Comparison of ENCODE assay signal across 32 cellular contexts in genomic region chr20:56212071-56212470, GRCh38. TPM values are rescaled to one million over a fixed set of nuclear protein-coding genes. Genes with fewer than 3 reads are reported as not detected.
"Had no signal": no experiment of that assay in that cellular context is flagged by ENCODE, and none has a peak within 500 bp of the region (broad histone marks: within the 10 kb centered on the region; RNA-seq: fewer than 3 reads in every experiment).

No MANE protein-coding gene starts in this region.

- H3K4me1 ChIP-seq: colonic mucosa, gastroesophageal sphincter, prostate gland, spleen had no signal

- H3K36me3 ChIP-seq: colonic mucosa, gastroesophageal sphincter, neutrophil, ovary, prostate gland, spleen, thoracic aorta had no signal

- H3K4me3 ChIP-seq: colonic mucosa, dorsolateral prefrontal cortex, gastroesophageal sphincter, ovary, prostate gland, spleen, thoracic aorta had no signal

- H3K27me3 Mint-ChIP-seq: memory B cell, type B pancreatic cell had no signal

- FAIRE-seq: bronchial epithelial cell, endothelial cell of umbilical vein, TTC549 had no signal

- H3K27ac Mint-ChIP-seq: activated B cell treated with CpG ODN at 0.5 μM for 24 hours; activated CD4-positive, alpha-beta T cell treated with anti-CD3 and anti-CD28 coated beads for 36 hours; activated naive CD8-positive, alpha-beta T cell treated with anti-CD3 and anti-CD28 coated beads for 36 hours; effector memory CD8-positive, alpha-beta T cell; memory B cell; nephron; type B pancreatic cell had no signal

- ATAC-seq: activated CD4-positive, alpha-beta T cell treated with anti-CD3 and anti-CD28 coated beads for 36 hours; effector memory CD8-positive, alpha-beta T cell; esophagus mucosa; gastroesophageal sphincter; left colon had no signal

- H3K27ac ChIP-seq: colonic mucosa, dorsolateral prefrontal cortex, gastroesophageal sphincter, neutrophil, ovary, prostate gland, spleen, thoracic aorta had no signal

- H3K9me3 Mint-ChIP-seq: activated B cell treated with CpG ODN at 0.5 μM for 24 hours; activated naive CD8-positive, alpha-beta T cell treated with anti-CD3 and anti-CD28 coated beads for 36 hours had no signal

- DNase-seq: activated B cell treated with CpG ODN at 0.5 μM for 24 hours; activated CD4-positive, alpha-beta T cell treated with anti-CD3 and anti-CD28 coated beads for 36 hours; activated CD4-positive, alpha-beta T cell treated with anti-CD3 and anti-CD28 coated beads, Interleukin-2, amount 50 U/mL, for 4 hours; activated CD8-positive, alpha-beta memory T cell treated with anti-CD3 and anti-CD28 coated beads for 24 hours; activated CD8-positive, alpha-beta memory T cell treated with anti-CD3 and anti-CD28 coated beads, Interleukin-2, amount 50 U/mL, for 48 hours; activated naive CD4-positive, alpha-beta T cell treated with Interleukin-2 at 50 U/mL for 16 hours; activated naive CD8-positive, alpha-beta T cell treated with anti-CD3 and anti-CD28 coated beads for 36 hours; activated T-cell treated with anti-CD3 and anti-CD28 coated beads, Interleukin-2, amount 50 U/mL, for 48 hours; amniotic stem cell; colonic mucosa; dorsolateral prefrontal cortex; effector memory CD8-positive, alpha-beta T cell; islet precursor cell; left colon; ovary; spleen; stimulated activated CD4-positive, alpha-beta T cell treated with anti-CD3 and anti-CD28 coated beads, Interleukin-4, amount 100 ng/mL, for 1 hour; stimulated activated naive CD4-positive, alpha-beta T cell treated with Interleukin-2 at 50 U/mL for 16 hours; T-helper 2 cell had no signal

- H3K27me3 ChIP-seq: colonic mucosa, neutrophil, ovary had no signal

- H3K4me3 Mint-ChIP-seq: activated B cell treated with CpG ODN at 0.5 μM for 24 hours; activated CD4-positive, alpha-beta T cell treated with anti-CD3 and anti-CD28 coated beads for 36 hours; activated naive CD8-positive, alpha-beta T cell treated with anti-CD3 and anti-CD28 coated beads for 36 hours; effector memory CD8-positive, alpha-beta T cell; memory B cell; nephron; type B pancreatic cell had no signal

- H3K4me1 Mint-ChIP-seq: activated B cell treated with CpG ODN at 0.5 μM for 24 hours; activated CD4-positive, alpha-beta T cell treated with anti-CD3 and anti-CD28 coated beads for 36 hours; activated naive CD8-positive, alpha-beta T cell treated with anti-CD3 and anti-CD28 coated beads for 36 hours; memory B cell; nephron had no signal

- H3K9me3 ChIP-seq: colonic mucosa, gastroesophageal sphincter, neutrophil, ovary, prostate gland, spleen, thoracic aorta had no signal

- H3K36me3 Mint-ChIP-seq: activated naive CD8-positive, alpha-beta T cell treated with anti-CD3 and anti-CD28 coated beads for 36 hours; memory B cell; type B pancreatic cell had no signal

RNA-seq across cellular contexts. Expression of gene MC3R, which starts 36.5 kb away (rescaled TPM):
- total RNA-seq: activated B cell treated with CpG ODN at 0.5 μM for 24 hours; activated CD4-positive, alpha-beta T cell treated with anti-CD3 and anti-CD28 coated beads for 36 hours; activated naive CD8-positive, alpha-beta T cell treated with anti-CD3 and anti-CD28 coated beads for 36 hours; bronchial epithelial cell; colonic mucosa; endothelial cell of umbilical vein; esophagus mucosa; gastroesophageal sphincter; left colon; lower leg skin; mononuclear cell; ovary; prostate gland; spleen; thoracic aorta had no signal
- polyA plus RNA-seq: endothelial cell of umbilical vein, ovary, spleen had no signal
